16 cellular contexts compared by ENCODE assay signal in genomic region chr16:66363196-66363777, GRCh38. TPM values are rescaled to one million over a fixed set of nuclear protein-coding genes. Genes with fewer than 3 reads are reported as not detected.
DNase-seq lines count a peak whose midpoint lies in the region; ATAC-seq and TF ChIP-seq lines count a peak whose summit lies in the region.
"Had no signal": no experiment of that assay in that cellular context is flagged by ENCODE, and none has a peak within 500 bp of the region (broad histone marks: within the 10 kb centered on the region; RNA-seq: fewer than 3 reads in every experiment).

No MANE protein-coding gene starts in this region.

- TF ChIP-seq CTCF in A673 (conservative IDR thresholded peaks at IDR 0.05; ENCODE audit: low read depth, low read length): no peak
- no peak for TF ChIP-seq CTCF in esophagus muscularis mucosa (IDR thresholded peaks at IDR 0.05)
- TF ChIP-seq CTCF in osteoblast (IDR thresholded peaks at IDR 0.05; ENCODE audit: extremely low read depth, low read depth, low read length): no peak

- ATAC-seq in stimulated activated naive CD8-positive, alpha-beta T cell treated with anti-CD3 and anti-CD28 coated beads, Interleukin-15, Interleukin-2, amounts not matched to agents 100 U/mL and 50 U/mL, for 24 hours: no peak
- ATAC-seq: Panc1 had no signal

- WGBS in esophagus muscularis mucosa: 81% methylated on average over 13 of the region's 13 CpGs
- 86 to 90% methylated on average over 13 of the region's 13 CpGs for WGBS in GM23248 (ENCODE audit: low coverage in 1 of 2, low lambda C conversion rate in 2 of 2, missing lambda C conversion rate in 2 of 2), 2 experiments

- H3K9me3 ChIP-seq in A673 (ENCODE audit: low read depth, low read length, poor library complexity, severe bottlenecking) (no peaks in the 10 kb centered on the region), NT2/D1 (ENCODE audit: insufficient read depth, low read length) (no peaks in the 10 kb centered on the region), esophagus muscularis mucosa (no peaks in the 10 kb centered on the region), osteoblast (ENCODE audit: low read depth, low read length) (no peaks in the 10 kb centered on the region), GM23248 (ENCODE audit: low read depth) (no peaks in the 10 kb centered on the region)

- no peak for TF ChIP-seq EP300 in esophagus muscularis mucosa (IDR thresholded peaks at IDR 0.05)

- BruUV-seq in A673 (replicated peaks; lab: Mats Ljungman, UMichigan): no TSS peak

- H3K27me3 ChIP-seq in A673 (replicated peaks; ENCODE audit: insufficient read depth, low read depth, low read length, poor library complexity): no peaks in the 10 kb centered on the region
- no peaks in the 10 kb centered on the region for H3K27me3 ChIP-seq in NT2/D1 (ENCODE audit: insufficient read depth, insufficient read length)
- peaks cover 0 to 22% (median 0%) of the 10 kb centered on the region in 4 donors for H3K27me3 ChIP-seq in esophagus muscularis mucosa
- H3K27me3 ChIP-seq in osteoblast (ENCODE audit: insufficient read depth, low read length): peaks cover 31% of the 10 kb centered on the region
- peaks cover 17% of the 10 kb centered on the region for H3K27me3 ChIP-seq in GM23248 (replicated peaks; ENCODE audit: insufficient read depth)

- intact Hi-C loops in A673 (cut with micrococcal nuclease; ENCODE audit: unreplicated experiment) (no loop called here), esophagus muscularis mucosa (cut with DNase I) (no loop called here)

- H2AFZ ChIP-seq in osteoblast (ENCODE audit: low read length) (no peak overlapping the region), GM23248 (no peak overlapping the region)

- POLR2A ChIA-PET in A673 (lab: Charles Lee; ENCODE audit: low non-redundant PET): no interaction called here

- no peak for TF ChIP-seq POLR2A in esophagus muscularis mucosa (IDR thresholded peaks at IDR 0.05; ENCODE audit: low read depth)

- H4K20me1 ChIP-seq in osteoblast (ENCODE audit: insufficient read depth, low read length) (no peaks in the 10 kb centered on the region), GM23248 (ENCODE audit: insufficient read depth) (no peaks in the 10 kb centered on the region)

- no peaks in the 10 kb centered on the region for H3K9me2 ChIP-seq in GM23248 (ENCODE audit: insufficient read depth)

- no peak overlapping the region for H3K9ac ChIP-seq in NT2/D1 (ENCODE audit: insufficient read length, low read depth)
- no peak overlapping the region for H3K9ac ChIP-seq in GM23248

- peaks cover 4% of the 10 kb centered on the region; the same call in 1 of the 2 replicates for H3F3A ChIP-seq in GM23248 (ENCODE audit: insufficient read depth)

- H3K79me2 ChIP-seq in osteoblast (ENCODE audit: insufficient read depth, low read length) (no peaks in the 10 kb centered on the region), GM23248 (ENCODE audit: insufficient read depth) (no peaks in the 10 kb centered on the region)

- CTCF ChIA-PET in A673 (lab: Charles Lee): interaction anchor here (0.5 kb wide), 1 partner anchor 8 kb away, joined by 5 read pairs; no protein-coding TSS in a partner anchor

- no peaks in the 10 kb centered on the region for H3K36me3 ChIP-seq in A673 (ENCODE audit: insufficient read depth, low read length, poor library complexity, severe bottlenecking)
- no peaks in the 10 kb centered on the region for H3K36me3 ChIP-seq in NT2/D1 (ENCODE audit: insufficient read depth, insufficient read length, low read length)
- H3K36me3 ChIP-seq in esophagus muscularis mucosa: no peaks in the 10 kb centered on the region
- H3K36me3 ChIP-seq in osteoblast (ENCODE audit: insufficient read depth, low read length): no peaks in the 10 kb centered on the region
- no peaks in the 10 kb centered on the region for H3K36me3 ChIP-seq in GM23248 (ENCODE audit: low read depth)

- H3K4me1 ChIP-seq in A673 (ENCODE audit: insufficient read depth, low read length, poor library complexity, severe bottlenecking): peaks cover 10% of the 10 kb centered on the region
- H3K4me1 ChIP-seq in NT2/D1 (ENCODE audit: insufficient read depth, insufficient read length): peaks cover 27% of the 10 kb centered on the region
- peaks cover 49 to 70% (median 58%) of the 10 kb centered on the region in 4 donors for H3K4me1 ChIP-seq in esophagus muscularis mucosa
- peaks cover 20% of the 10 kb centered on the region for H3K4me1 ChIP-seq in osteoblast (ENCODE audit: insufficient read depth, low read length)
- H3K4me1 ChIP-seq in GM23248 (ENCODE audit: insufficient read depth): peaks cover 7% of the 10 kb centered on the region

- in situ Hi-C loops in GM23248 (cut with MboI): no loop called here

- DNase-seq in A673 (ENCODE audit: low spot score): peak; percentile 63
- peak; percentile 20 for DNase-seq in NT2/D1 (ENCODE audit: low read depth, low spot score)
- no peak for DNase-seq in esophagus muscularis mucosa (ENCODE audit: extremely low spot score)
- DNase-seq in osteoblast (ENCODE audit: insufficient read length, low spot score, missing footprints): peak; percentile 87
- DNase-seq in activated naive CD4-positive, alpha-beta T cell treated with anti-CD3 and anti-CD28 coated beads, Interleukin-2, amount 50 U/mL, for 16 hours: no peak
- no peak for DNase-seq in stimulated activated naive CD8-positive, alpha-beta T cell treated with anti-CD3 and anti-CD28 coated beads, Interleukin-15, Interleukin-2, amounts not matched to agents 100 U/mL and 50 U/mL, for 24 hours
- DNase-seq in GM23248: no peak
- DNase-seq in stimulated activated CD4-positive, alpha-beta T cell treated with anti-CD3 and anti-CD28 coated beads, Interleukin-15, amount 100 ng/mL, for 24 hours: no peak
- DNase-seq: ACHN; CD8-positive, alpha-beta memory T cell; DND-41; GDM1; KG1; NCI-H446; SHP77 had no signal

- H3K27ac ChIP-seq in A673 (ENCODE audit: low read depth, low read length, poor library complexity, severe bottlenecking) (no peak overlapping the region), esophagus muscularis mucosa (replicated peaks in 1 of 4) (peak overlapping the region in 3 of 4 donors; percentile 32 to 76 (median 73)), osteoblast (ENCODE audit: low read depth, low read length) (no peak overlapping the region), GM23248 (no peak overlapping the region)

- H3K4me2 ChIP-seq in osteoblast (ENCODE audit: insufficient read depth, low read length): no peak overlapping the region
- no peak overlapping the region for H3K4me2 ChIP-seq in GM23248 (ENCODE audit: unreplicated experiment)

- H3K4me3 ChIP-seq in A673 (ENCODE audit: low read depth, low read length, poor library complexity, severe bottlenecking): no peak overlapping the region
- H3K4me3 ChIP-seq in NT2/D1 (ENCODE audit: insufficient read length, low read depth): no peak overlapping the region
- no peak overlapping the region for H3K4me3 ChIP-seq in esophagus muscularis mucosa
- no peak overlapping the region for H3K4me3 ChIP-seq in osteoblast (ENCODE audit: insufficient read depth, low read length)
- H3K4me3 ChIP-seq in GM23248: no peak overlapping the region

RNA-seq across cellular contexts. Expression of gene CDH5, which starts 3.2 kb away (rescaled TPM):
- 0.09 and 0.26 TPM in 2 replicates for total RNA-seq in A673 (2021)
- 10 to 100 TPM; 19.5 to 63.1 (median 50.6) TPM for total RNA-seq in esophagus muscularis mucosa
- 0.72 and 1.8 TPM in 2 replicates for total RNA-seq in osteoblast
- not detected in 2 replicates for total RNA-seq in GM23248 (2014; rRNA removed; shearing (Covaris generic))
- not detected in 2 replicates for polyA plus RNA-seq in GM23248 (2016; fragmentation: Nextera tagmentation; extraction: Ambion mirVana)
- total RNA-seq: CD8-positive, alpha-beta memory T cell had no signal
- polyA plus RNA-seq: CD8-positive, alpha-beta memory T cell had no signal

Comparison
In these comparisons a context has a peak if more than half of its experiments do, and no peak if none do; other contexts are left out.
1. DNase-seq: peak in A673 (single experiment), NT2/D1 (single experiment) and osteoblast (single experiment); none in esophagus muscularis mucosa (single experiment), activated naive CD4-positive, alpha-beta T cell treated with anti-CD3 and anti-CD28 coated beads, Interleukin-2, amount 50 U/mL, for 16 hours (single experiment), stimulated activated naive CD8-positive, alpha-beta T cell treated with anti-CD3 and anti-CD28 coated beads, Interleukin-15, Interleukin-2, amounts not matched to agents 100 U/mL and 50 U/mL, for 24 hours (single experiment), GM23248 (single experiment) and stimulated activated CD4-positive, alpha-beta T cell treated with anti-CD3 and anti-CD28 coated beads, Interleukin-15, amount 100 ng/mL, for 24 hours (single experiment).
2. H3K27ac ChIP-seq: peak in esophagus muscularis mucosa (3 of 4); none in A673 (single experiment), osteoblast (single experiment) and GM23248 (single experiment).